In the genomic region with DNA sequence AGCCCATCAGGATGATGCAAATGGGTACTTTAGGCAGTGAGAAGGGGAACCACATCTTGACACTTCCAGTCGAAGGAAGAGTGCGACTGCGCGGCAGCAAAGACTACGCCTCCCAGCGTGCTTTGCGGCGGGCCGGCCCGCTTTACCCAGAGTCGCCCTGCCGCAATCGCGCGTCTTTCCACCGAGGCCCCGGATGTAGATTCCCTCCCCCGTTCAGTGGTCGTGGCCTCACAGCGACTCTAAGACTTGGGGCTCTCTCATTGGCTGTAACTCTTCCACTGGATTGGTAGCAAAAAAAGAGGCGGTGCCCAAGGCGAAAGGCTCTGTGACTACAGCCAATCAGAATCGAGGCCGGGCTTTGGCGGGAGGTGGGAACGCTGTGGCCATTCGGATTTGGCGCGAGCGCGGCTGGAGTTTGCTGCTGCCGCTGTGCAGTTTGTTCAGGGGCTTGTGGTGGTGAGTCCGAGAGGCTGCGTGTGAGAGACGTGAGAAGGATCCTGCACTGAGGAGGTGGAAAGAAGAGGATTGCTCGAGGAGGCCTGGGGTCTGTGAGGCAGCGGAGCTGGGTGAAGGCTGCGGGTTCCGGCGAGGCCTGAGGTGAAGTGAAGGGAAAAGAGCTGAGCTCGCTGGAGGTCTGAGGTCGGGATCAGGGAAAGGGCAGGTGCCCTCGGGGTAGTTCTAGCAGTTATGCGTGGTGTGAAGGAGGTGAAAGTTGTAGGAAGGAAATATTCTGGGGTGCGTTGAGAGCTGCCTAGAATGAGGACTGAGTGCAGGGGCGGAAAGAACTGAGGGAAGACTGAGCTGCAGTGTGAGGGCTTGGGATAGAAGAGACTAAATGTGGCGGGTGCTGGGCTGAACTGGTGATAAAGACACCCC, we compare ENCODE assay signal across 8 cellular contexts. TPM values are rescaled to one million over a fixed set of nuclear protein-coding genes. Genes with fewer than 3 reads are reported as not detected.
DNase-seq lines count a peak whose midpoint lies in the region; ATAC-seq and TF ChIP-seq lines count a peak whose summit lies in the region.

A gene with protein sequence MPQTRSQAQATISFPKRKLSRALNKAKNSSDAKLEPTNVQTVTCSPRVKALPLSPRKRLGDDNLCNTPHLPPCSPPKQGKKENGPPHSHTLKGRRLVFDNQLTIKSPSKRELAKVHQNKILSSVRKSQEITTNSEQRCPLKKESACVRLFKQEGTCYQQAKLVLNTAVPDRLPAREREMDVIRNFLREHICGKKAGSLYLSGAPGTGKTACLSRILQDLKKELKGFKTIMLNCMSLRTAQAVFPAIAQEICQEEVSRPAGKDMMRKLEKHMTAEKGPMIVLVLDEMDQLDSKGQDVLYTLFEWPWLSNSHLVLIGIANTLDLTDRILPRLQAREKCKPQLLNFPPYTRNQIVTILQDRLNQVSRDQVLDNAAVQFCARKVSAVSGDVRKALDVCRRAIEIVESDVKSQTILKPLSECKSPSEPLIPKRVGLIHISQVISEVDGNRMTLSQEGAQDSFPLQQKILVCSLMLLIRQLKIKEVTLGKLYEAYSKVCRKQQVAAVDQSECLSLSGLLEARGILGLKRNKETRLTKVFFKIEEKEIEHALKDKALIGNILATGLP (plus strand): TSS at position 386 of the 876 bp plus-strand sequence. CDS start 1,542 bp downstream, outside the sequence.

- H3K27me3 ChIP-seq in gastroesophageal sphincter = no peaks in the 10 kb centered on the region
- no peaks in the 10 kb centered on the region for H3K27me3 ChIP-seq in suprapubic skin

- peak within 1 kb of the TSS; percentile 28 to 53 for H3K4me3 ChIP-seq in gastroesophageal sphincter
- H3K4me3 ChIP-seq in suprapubic skin = peak within 1 kb of the TSS; percentile 58

- TF ChIP-seq EP300 in gastroesophageal sphincter (IDR thresholded peaks at IDR 0.05) (no peak), suprapubic skin (IDR thresholded peaks at IDR 0.05) (no peak)

- POLR2A ChIA-PET in HEK293T (lab: Yijun Ruan, JAX) = interaction anchor here (0.6 to 2.6 kb wide), 28 partner anchors 10 to 247 kb away, joined by 3 to 31 read pairs (median 4); a partner anchor contains a TSS

- in situ Hi-C loops in SK-MEL-5 (cut with HindIII; ENCODE audit: low pct_unique_long_range_greater_than_20kb, low sequenced_read_pairs) = no loop called here

- H3K36me3 ChIP-seq in gastroesophageal sphincter = no peaks in the 10 kb centered on the region
- H3K36me3 ChIP-seq in suprapubic skin = no peaks in the 10 kb centered on the region

- peak; percentile 98 for DNase-seq in GF-D8 (lab: John Stamatoyannopoulos, UW)
- peak; percentile 88 for DNase-seq in HEK293T (ENCODE audit: extremely low spot score)
- DNase-seq in MV-4-11 (lab: John Stamatoyannopoulos, UW) = peak; percentile 100
- DNase-seq in SK-MEL-5 (ENCODE audit: low read depth, low spot score) = peak; percentile 100
- DNase-seq in activated naive CD4-positive, alpha-beta T cell treated with Interleukin-2 at 50 U/mL for 16 hours = peak; percentile 99
- peak; percentile 93 for DNase-seq in non-pigmented ciliary epithelial cell (ENCODE audit: low read depth)
- peak; percentile 99 for DNase-seq in suprapubic skin (ENCODE audit: low spot score in 2 of 2)

- no peak for TF ChIP-seq CTCF in gastroesophageal sphincter (IDR thresholded peaks at IDR 0.05)
- no peak for TF ChIP-seq CTCF in suprapubic skin (IDR thresholded peaks at IDR 0.05)

- H3K27ac ChIP-seq in gastroesophageal sphincter (peak within 1 kb of the TSS in 3 of 4 donors; percentile 38 to 53 (median 49)), suprapubic skin (no peak within 1 kb of the TSS)

- H3K4me1 ChIP-seq in gastroesophageal sphincter (peaks cover 0 to 50% (median 8%) of the 10 kb centered on the region in 3 donors), suprapubic skin (peaks cover 43% of the 10 kb centered on the region)

- WGBS in gastroesophageal sphincter (ENCODE audit: low coverage in 1 of 2), 2 donors = 1% methylated on average over 20 to 25 of the region's 47 CpGs
- under 1% methylated on average over 39 of the region's 47 CpGs for WGBS in suprapubic skin

- CTCF ChIA-PET in HEK293T (lab: Yijun Ruan, JAX) = interaction anchor here (1.0 kb wide), 1 partner anchor 83 kb away, joined by 3 read pairs; no protein-coding TSS in a partner anchor

- no peaks in the 10 kb centered on the region for H3K9me3 ChIP-seq in gastroesophageal sphincter
- no peaks in the 10 kb centered on the region for H3K9me3 ChIP-seq in suprapubic skin

- no peak for TF ChIP-seq POLR2A in gastroesophageal sphincter (IDR thresholded peaks at IDR 0.05)
- TF ChIP-seq POLR2A in suprapubic skin (IDR thresholded peaks at IDR 0.05) = no peak

- peak; percentile 98 for ATAC-seq in gastroesophageal sphincter

TF ChIP-seq in HEK293T, 16 proteins besides CTCF, POLR2A, EP300 and RAD21:
- TF ChIP-seq FOXM1 (IDR thresholded peaks at IDR 0.05; ENCODE audit: borderline replicate concordance) (no peak), ELF4 (IDR thresholded peaks at IDR 0.05) (peak; percentile 81), CTBP1 (IDR thresholded peaks at IDR 0.05; ENCODE audit: borderline replicate concordance) (no peak; the same call in 1 of the 2 replicates), ARNT (IDR thresholded peaks at IDR 0.05) (no peak), HDGF (IDR thresholded peaks at IDR 0.05; ENCODE audit: borderline replicate concordance) (no peak), SP1 (IDR thresholded peaks at IDR 0.05) (no peak), TARDBP (IDR thresholded peaks at IDR 0.05) (0 out of 2 replicates have a peak, but pooled peaks have one; percentile 17), NFRKB (IDR thresholded peaks at IDR 0.05) (no peak), LEF1 (IDR thresholded peaks at IDR 0.05; ENCODE audit: borderline replicate concordance) (no peak), FOXA1 (IDR thresholded peaks at IDR 0.05) (no peak), SUZ12 (IDR thresholded peaks at IDR 0.05) (no peak), L3MBTL2 (conservative IDR thresholded peaks at IDR 0.05) (peak; percentile 92), BHLHE40 (IDR thresholded peaks at IDR 0.05; ENCODE audit: borderline replicate concordance) (no peak)
- TF ChIP-seq, protein P1, sequence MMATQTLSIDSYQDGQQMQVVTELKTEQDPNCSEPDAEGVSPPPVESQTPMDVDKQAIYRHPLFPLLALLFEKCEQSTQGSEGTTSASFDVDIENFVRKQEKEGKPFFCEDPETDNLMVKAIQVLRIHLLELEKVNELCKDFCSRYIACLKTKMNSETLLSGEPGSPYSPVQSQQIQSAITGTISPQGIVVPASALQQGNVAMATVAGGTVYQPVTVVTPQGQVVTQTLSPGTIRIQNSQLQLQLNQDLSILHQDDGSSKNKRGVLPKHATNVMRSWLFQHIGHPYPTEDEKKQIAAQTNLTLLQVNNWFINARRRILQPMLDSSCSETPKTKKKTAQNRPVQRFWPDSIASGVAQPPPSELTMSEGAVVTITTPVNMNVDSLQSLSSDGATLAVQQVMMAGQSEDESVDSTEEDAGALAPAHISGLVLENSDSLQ (IDR thresholded peaks at IDR 0.05) = no peak

RNA-seq across cellular contexts. Expression of the gene that starts here (rescaled TPM):
- total RNA-seq in SK-MEL-5 (2014; rRNA removed; shearing (Covaris generic)) = 54.7 TPM in 2 replicates
- polyA plus RNA-seq in SK-MEL-5 (2015; cell fraction: cytosol; rRNA removed) = 47.1 and 54.0 TPM in 2 replicates
- polyA plus RNA-seq in SK-MEL-5 (2015; cell fraction: nucleus; rRNA removed) = 47.8 and 53.1 TPM in 2 replicates
- total RNA-seq in gastroesophageal sphincter (1 to 10 TPM in 2 of 4 donors, under 1 TPM in 1, not detected in 1; 0.54 to 2.2 (median 1.2) TPM), suprapubic skin (1 to 10 TPM; 2.7 to 5.3 (median 3.3) TPM)
